In the genomic region with DNA sequence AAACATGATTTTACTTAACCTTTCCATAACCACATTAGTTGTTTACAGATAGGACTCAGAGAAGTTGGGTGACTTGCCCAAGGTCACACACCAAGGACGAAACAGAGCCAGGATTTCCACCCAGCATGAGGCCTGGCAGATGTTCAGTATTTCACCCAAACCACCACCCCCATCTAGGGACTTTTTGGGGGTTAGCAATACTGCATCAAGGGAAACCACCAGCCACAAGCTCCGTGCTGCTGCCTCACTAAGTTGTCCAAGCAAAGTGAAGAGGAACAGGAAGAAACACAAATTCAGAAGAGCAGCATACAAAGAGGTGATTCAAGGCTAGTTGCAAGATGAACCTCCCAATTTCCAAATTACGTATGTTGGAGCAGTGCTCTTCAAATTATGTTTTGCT, we compare ENCODE assay signal across 10 cellular contexts.
DNase-seq lines count a peak whose midpoint lies in the region; ATAC-seq, FAIRE-seq and TF ChIP-seq lines count a peak whose summit lies in the region.
"Had no signal": no experiment of that assay in that cellular context is flagged by ENCODE, and none has a peak within 500 bp of the region (broad histone marks: within the 10 kb centered on the region; RNA-seq: fewer than 3 reads in every experiment).

No MANE protein-coding gene starts in this region.

- H3K4me1 Mint-ChIP-seq in T-helper 1 cell treated with Interleukin-12 subunit alpha and Interleukin-12 subunit beta and Interleukin-4 antibody, amounts not matched to agents 30 μg/mL and 1 μg/mL, for 36 hours (ENCODE audit: low read depth), result peaks cover 23% of the 10 kb centered on the region
- no peaks in the 10 kb centered on the region for H3K4me1 Mint-ChIP-seq in progenitor cell of endocrine pancreas (ENCODE audit: low read depth)

- ATAC-seq in GM19328 (IDR thresholded peaks at IDR 0.05; ENCODE audit: unreplicated experiment) (peak; percentile 90), HG02970 (IDR thresholded peaks at IDR 0.05; ENCODE audit: low FRiP score, unreplicated experiment) (peak; percentile 79)
- ATAC-seq: upper lobe of right lung had no signal

- H3K27me3 Mint-ChIP-seq in T-helper 1 cell treated with Interleukin-12 subunit alpha and Interleukin-12 subunit beta and Interleukin-4 antibody, amounts not matched to agents 30 μg/mL and 1 μg/mL, for 36 hours (ENCODE audit: low read depth), result no peaks in the 10 kb centered on the region
- no peaks in the 10 kb centered on the region for H3K27me3 Mint-ChIP-seq in progenitor cell of endocrine pancreas

- H3K36me3 Mint-ChIP-seq in T-helper 1 cell treated with Interleukin-12 subunit alpha and Interleukin-12 subunit beta and Interleukin-4 antibody, amounts not matched to agents 30 μg/mL and 1 μg/mL, for 36 hours (ENCODE audit: low read depth), result peaks cover 3% of the 10 kb centered on the region
- H3K36me3 Mint-ChIP-seq in progenitor cell of endocrine pancreas (ENCODE audit: insufficient read depth), result no peaks in the 10 kb centered on the region

- H3K4me3 Mint-ChIP-seq in T-helper 1 cell treated with Interleukin-12 subunit alpha and Interleukin-12 subunit beta and Interleukin-4 antibody, amounts not matched to agents 30 μg/mL and 1 μg/mL, for 36 hours, result peak overlapping the region; percentile 16
- H3K4me3 Mint-ChIP-seq in progenitor cell of endocrine pancreas (ENCODE audit: low read depth), result no peak overlapping the region

- FAIRE-seq in GM12892 (lab: Jason Lieb, UNC), result peak; percentile 79

- no peaks in the 10 kb centered on the region for H3K9me3 Mint-ChIP-seq in T-helper 1 cell treated with Interleukin-12 subunit alpha and Interleukin-12 subunit beta and Interleukin-4 antibody, amounts not matched to agents 30 μg/mL and 1 μg/mL, for 36 hours
- no peaks in the 10 kb centered on the region for H3K9me3 Mint-ChIP-seq in progenitor cell of endocrine pancreas (ENCODE audit: low read depth)

- no peak for TF ChIP-seq CTCF in progenitor cell of endocrine pancreas (IDR thresholded peaks at IDR 0.05; ENCODE audit: unreplicated experiment)

- peak overlapping the region; percentile 67 for H3K27ac Mint-ChIP-seq in T-helper 1 cell treated with Interleukin-12 subunit alpha and Interleukin-12 subunit beta and Interleukin-4 antibody, amounts not matched to agents 30 μg/mL and 1 μg/mL, for 36 hours
- H3K27ac Mint-ChIP-seq in progenitor cell of endocrine pancreas, result no peak overlapping the region

- TF ChIP-seq POLR2A in GM12892 (IDR thresholded peaks at IDR 0.05; ENCODE audit: low read depth, low read length), result no peak

- DNase-seq in GM12892 (ENCODE audit: insufficient read length) (peak; percentile 10), RKO (ENCODE audit: low spot score) (no peak), NCI-H146 (lab: John Stamatoyannopoulos, UW) (no peak), HK-2 (ENCODE audit: unreplicated experiment) (no peak), progenitor cell of endocrine pancreas (ENCODE audit: low spot score, unreplicated experiment) (no peak)
- DNase-seq: IMR-90, upper lobe of right lung had no signal
